ENCODE assay signal across 17 cellular contexts in genomic region chr2:40106061-40106460, GRCh38.
DNase-seq lines count a peak whose midpoint lies in the region; ATAC-seq, FAIRE-seq and TF ChIP-seq lines count a peak whose summit lies in the region.
"Had no signal": no experiment of that assay in that cellular context is flagged by ENCODE, and none has a peak within 500 bp of the region (broad histone marks: within the 10 kb centered on the region; RNA-seq: fewer than 3 reads in every experiment).

No MANE protein-coding gene starts in this region.

- no peak for TF ChIP-seq POLR2A in vagina (IDR thresholded peaks at IDR 0.05)

- H3K4me1 ChIP-seq in cardiac muscle cell (ENCODE audit: low read depth) (peaks cover 22% of the 10 kb centered on the region), right cardiac atrium (ENCODE audit: control insufficient read depth, insufficient read depth, low read length) (no peaks in the 10 kb centered on the region), astrocyte (ENCODE audit: insufficient read depth, low read length) (peaks cover 34% of the 10 kb centered on the region), keratinocyte (ENCODE audit: control insufficient read depth, extremely low read depth, insufficient read depth, low read length) (peaks cover 17% of the 10 kb centered on the region), H9 (ENCODE audit: insufficient read depth, low read length) (peaks cover 2% of the 10 kb centered on the region; the same call in 1 of the 2 replicates), vagina (no peaks in the 10 kb centered on the region)
- H3K4me1 ChIP-seq: Caco-2 had no signal

- no peak overlapping the region for H3K56ac ChIP-seq in H9 (ENCODE audit: insufficient read length, low read depth, low read length)

- no peaks in the 10 kb centered on the region for H3K27me3 ChIP-seq in cardiac muscle cell
- no peaks in the 10 kb centered on the region for H3K27me3 ChIP-seq in right cardiac atrium (ENCODE audit: control insufficient read depth, insufficient read depth)
- no peaks in the 10 kb centered on the region for H3K27me3 ChIP-seq in astrocyte (ENCODE audit: insufficient read depth, low read length)
- no peaks in the 10 kb centered on the region for H3K27me3 ChIP-seq in keratinocyte (ENCODE audit: control insufficient read depth, extremely low read depth, insufficient read depth, low read length)
- no peaks in the 10 kb centered on the region for H3K27me3 ChIP-seq in H9 (ENCODE audit: insufficient read depth, low read length)
- no peaks in the 10 kb centered on the region for H3K27me3 ChIP-seq in vagina

- H2BK20ac ChIP-seq in H9 (ENCODE audit: low read depth, low read length, poor library complexity, severe bottlenecking) = no peak overlapping the region

- H3K4me1 Mint-ChIP-seq in astrocyte (ENCODE audit: low read depth, unreplicated experiment) (peaks cover 35% of the 10 kb centered on the region), H9 (peaks cover 11 to 21% of the 10 kb centered on the region in 2 experiments)

- H3T11ph ChIP-seq in H9 (ENCODE audit: low read length) = no peak overlapping the region

- H2AFZ ChIP-seq in astrocyte (ENCODE audit: low read depth, low read length) (no peak overlapping the region), keratinocyte (ENCODE audit: control insufficient read depth, low read length) (no peak overlapping the region), H9 (ENCODE audit: low read length) (no peak overlapping the region)

- peak overlapping the region; percentile 61 for H3K27ac ChIP-seq in cardiac muscle cell
- no peak overlapping the region for H3K27ac ChIP-seq in right cardiac atrium (ENCODE audit: low read length)
- peak overlapping the region; percentile 5 for H3K27ac ChIP-seq in astrocyte (ENCODE audit: low read depth, low read length)
- no peak overlapping the region for H3K27ac ChIP-seq in keratinocyte (ENCODE audit: control insufficient read depth, insufficient read depth, low read length)
- no peak overlapping the region for H3K27ac ChIP-seq in H9 (ENCODE audit: insufficient read length, low read depth, low read length)
- no peak overlapping the region for H3K27ac ChIP-seq in vagina
- H3K27ac ChIP-seq: HL-60 had no signal

- H4K20me1 ChIP-seq in astrocyte (ENCODE audit: insufficient read depth, low read length) (no peaks in the 10 kb centered on the region), keratinocyte (ENCODE audit: control insufficient read depth, extremely low read depth, insufficient read depth, low read length) (no peaks in the 10 kb centered on the region), H9 (ENCODE audit: control insufficient read depth, insufficient read depth, insufficient read length) (no peaks in the 10 kb centered on the region)

- H2BK12ac ChIP-seq in H9 (ENCODE audit: insufficient read length, low read depth, low read length) = no peak overlapping the region

- H3K27me3 Mint-ChIP-seq in astrocyte (ENCODE audit: low read depth, unreplicated experiment) (no peaks in the 10 kb centered on the region), H9 (ENCODE audit: low read depth) (no peaks in the 10 kb centered on the region)

- no peak overlapping the region for H3K4ac ChIP-seq in H9 (ENCODE audit: low read depth, low read length)

- TF ChIP-seq CTCF in cardiac muscle cell (IDR thresholded peaks at IDR 0.05; ENCODE audit: low read depth, low read length) (no peak), astrocyte (IDR thresholded peaks at IDR 0.05; ENCODE audit: insufficient read depth, low read depth, low read length) (no peak), keratinocyte (optimal IDR thresholded peaks at IDR 0.05 in 1 of 3, IDR thresholded peaks at IDR 0.05 in 1 of 3, conservative IDR thresholded peaks at IDR 0.05 in 1 of 3; ENCODE audit: extremely low read depth in 1 of 3, insufficient read depth in 2 of 3, low read length in 3 of 3) (no peak), H9 (conservative IDR thresholded peaks at IDR 0.05) (no peak), vagina (IDR thresholded peaks at IDR 0.05) (no peak)

- no peak overlapping the region for H4K91ac ChIP-seq in H9 (ENCODE audit: insufficient read length, low read depth, low read length)

- WGBS in right cardiac atrium = 78% methylated on average over 2 of the region's 2 CpGs
- no CpG with 5 or more reads among the region's 2 CpGs for WGBS in H9 (ENCODE audit: extremely low coverage, insufficient read length, low lambda C conversion rate)

- no peak overlapping the region for H3K4me3 ChIP-seq in cardiac muscle cell
- no peak overlapping the region for H3K4me3 ChIP-seq in right cardiac atrium (ENCODE audit: low read length)
- H3K4me3 ChIP-seq in astrocyte (ENCODE audit: insufficient read depth, low read depth, low read length) = no peak overlapping the region
- no peak overlapping the region for H3K4me3 ChIP-seq in keratinocyte (ENCODE audit: control insufficient read depth in 2 of 3, extremely low read depth in 1 of 3, insufficient read depth in 2 of 3, low read depth in 1 of 3, low read length in 3 of 3)
- H3K4me3 ChIP-seq in vagina = no peak overlapping the region
- H3K4me3 ChIP-seq: K562 had no signal

- no peak overlapping the region for H2BK15ac ChIP-seq in H9 (ENCODE audit: low read depth, low read length)

- H3K36me3 Mint-ChIP-seq in astrocyte (ENCODE audit: low read depth, unreplicated experiment) (no peaks in the 10 kb centered on the region), H9 (ENCODE audit: insufficient read depth in 1 of 3, low read depth in 3 of 3) (no peaks in the 10 kb centered on the region)

- no peak overlapping the region for H3K23ac ChIP-seq in H9 (ENCODE audit: insufficient read length, low read depth, low read length)

- H3K9me1 ChIP-seq in keratinocyte (ENCODE audit: control insufficient read depth, extremely low read depth, insufficient read depth, low read length) = no peaks in the 10 kb centered on the region

- peak; percentile 85 for FAIRE-seq in astrocyte (lab: Jason Lieb, UNC)
- peak; percentile 51 for FAIRE-seq in keratinocyte (lab: Jason Lieb, UNC)
- FAIRE-seq: GM12892, K562 had no signal

- DNase-seq in cardiac muscle cell (ENCODE audit: low read depth in 1 of 2, low spot score in 1 of 2) = no peak
- DNase-seq in right cardiac atrium = no peak
- no peak for DNase-seq in astrocyte (ENCODE audit: low read depth)
- no peak for DNase-seq in keratinocyte (ENCODE audit: low read depth, low spot score)
- no peak for DNase-seq in H9
- DNase-seq in vagina (ENCODE audit: extremely low spot score in 2 of 2) = no peak
- DNase-seq in sciatic nerve (ENCODE audit: low spot score) = no peak
- DNase-seq: 8988T, Caco-2, MM.1S, NCI-H2171 treated with DMSO at 0.1 percent for 48 hours, NCI-H510A had no signal

- H3K4me2 ChIP-seq in astrocyte (ENCODE audit: low read length) (no peak overlapping the region), keratinocyte (ENCODE audit: control insufficient read depth, extremely low read depth, insufficient read depth, low read depth, low read length) (peak overlapping the region; percentile 66), H9 (ENCODE audit: insufficient read depth, insufficient read length, low read length) (no peak overlapping the region)

- no peak overlapping the region for H4K8ac ChIP-seq in H9 (replicated peaks; ENCODE audit: insufficient read length, low read depth, low read length)

- H3K9me3 ChIP-seq in cardiac muscle cell (ENCODE audit: low read depth) (no peaks in the 10 kb centered on the region), right cardiac atrium (ENCODE audit: control insufficient read depth, low read length) (no peaks in the 10 kb centered on the region), astrocyte (ENCODE audit: insufficient read depth, low read depth, low read length) (no peaks in the 10 kb centered on the region), keratinocyte (ENCODE audit: control insufficient read depth, low read depth, low read length) (no peaks in the 10 kb centered on the region), H9 (ENCODE audit: control insufficient read depth, low read depth, low read length) (no peaks in the 10 kb centered on the region), vagina (no peaks in the 10 kb centered on the region)
- H3K9me3 ChIP-seq: Caco-2 had no signal

- dilution Hi-C loops in keratinocyte (cut with MboI; ENCODE audit: extremely low pct_ligation_motif_present, low sequenced_read_pairs) = no loop called here

- H3K27ac Mint-ChIP-seq in astrocyte (ENCODE audit: unreplicated experiment) = peak overlapping the region; percentile 48
- H3K27ac Mint-ChIP-seq in H9 = no peak overlapping the region

- H2BK5ac ChIP-seq in H9 (ENCODE audit: insufficient read length, low read length) = no peak overlapping the region

- no peak overlapping the region for H3K4me3 Mint-ChIP-seq in astrocyte (ENCODE audit: unreplicated experiment)
- H3K4me3 Mint-ChIP-seq in H9 = no peak overlapping the region

- H3K9ac ChIP-seq in astrocyte (ENCODE audit: low read length) (no peak overlapping the region), keratinocyte (ENCODE audit: control insufficient read depth, extremely low read depth, insufficient read depth, low read length) (no peak overlapping the region), H9 (ENCODE audit: extremely low read depth, insufficient read length, low read length) (no peak overlapping the region)

- H3K18ac ChIP-seq in H9 (ENCODE audit: insufficient read length, low read depth, low read length) = no peak overlapping the region

- H3K14ac ChIP-seq in H9 (ENCODE audit: insufficient read depth, low read length) = no peak overlapping the region

- H3K36me3 ChIP-seq in cardiac muscle cell (peaks cover 12% of the 10 kb centered on the region), astrocyte (ENCODE audit: insufficient read depth, low read length) (no peaks in the 10 kb centered on the region), keratinocyte (ENCODE audit: control insufficient read depth in 2 of 2, extremely low read depth in 1 of 2, insufficient read depth in 2 of 2, low read length in 2 of 2) (no peaks in the 10 kb centered on the region), vagina (no peaks in the 10 kb centered on the region)

- intact Hi-C loops in right cardiac atrium (cut with DNase I) (no loop called here), vagina (cut with DNase I) (no loop called here), sciatic nerve (cut with DNase I) (no loop called here)

- H3K23me2 ChIP-seq in H9 (ENCODE audit: insufficient read length, low read depth, low read length, poor library complexity, severe bottlenecking) = no peaks in the 10 kb centered on the region

- H2AK5ac ChIP-seq in H9 (ENCODE audit: insufficient read length, low read length) = no peak overlapping the region

- no peaks in the 10 kb centered on the region for H3K79me2 ChIP-seq in astrocyte (ENCODE audit: insufficient read depth, low read length)
- H3K79me2 ChIP-seq in keratinocyte (ENCODE audit: control insufficient read depth, insufficient read depth, low read length) = no peaks in the 10 kb centered on the region
- no peaks in the 10 kb centered on the region for H3K79me2 ChIP-seq in H9 (ENCODE audit: insufficient read depth, low read length)

- ATAC-seq in right cardiac atrium (no peak), HG03097 (IDR thresholded peaks at IDR 0.05; ENCODE audit: low FRiP score, unreplicated experiment) (no peak), sciatic nerve (no peak)
- ATAC-seq: HCT116, K562 had no signal

- H3K79me1 ChIP-seq in H9 (ENCODE audit: insufficient read depth, low read depth, low read length, poor library complexity, severe bottlenecking) = no peaks in the 10 kb centered on the region

- no peak overlapping the region for H4K5ac ChIP-seq in H9 (ENCODE audit: insufficient read length, low read depth, low read length)

- H3K9me3 Mint-ChIP-seq in astrocyte (ENCODE audit: unreplicated experiment) (no peaks in the 10 kb centered on the region), H9 (no peaks in the 10 kb centered on the region)

- H2BK120ac ChIP-seq in H9 (ENCODE audit: low read depth, low read length, poor library complexity, severe bottlenecking) = no peak overlapping the region

Comparison
In these comparisons a context has a peak if more than half of its experiments do, and no peak if none do; other contexts are left out.
1. H3K27ac ChIP-seq: peak in cardiac muscle cell (single experiment) and astrocyte (single experiment); none in right cardiac atrium (single experiment), keratinocyte (single experiment), H9 (single experiment) and vagina (single experiment).